Comparison of ENCODE assay signal across 8 cellular contexts in the genomic region with DNA sequence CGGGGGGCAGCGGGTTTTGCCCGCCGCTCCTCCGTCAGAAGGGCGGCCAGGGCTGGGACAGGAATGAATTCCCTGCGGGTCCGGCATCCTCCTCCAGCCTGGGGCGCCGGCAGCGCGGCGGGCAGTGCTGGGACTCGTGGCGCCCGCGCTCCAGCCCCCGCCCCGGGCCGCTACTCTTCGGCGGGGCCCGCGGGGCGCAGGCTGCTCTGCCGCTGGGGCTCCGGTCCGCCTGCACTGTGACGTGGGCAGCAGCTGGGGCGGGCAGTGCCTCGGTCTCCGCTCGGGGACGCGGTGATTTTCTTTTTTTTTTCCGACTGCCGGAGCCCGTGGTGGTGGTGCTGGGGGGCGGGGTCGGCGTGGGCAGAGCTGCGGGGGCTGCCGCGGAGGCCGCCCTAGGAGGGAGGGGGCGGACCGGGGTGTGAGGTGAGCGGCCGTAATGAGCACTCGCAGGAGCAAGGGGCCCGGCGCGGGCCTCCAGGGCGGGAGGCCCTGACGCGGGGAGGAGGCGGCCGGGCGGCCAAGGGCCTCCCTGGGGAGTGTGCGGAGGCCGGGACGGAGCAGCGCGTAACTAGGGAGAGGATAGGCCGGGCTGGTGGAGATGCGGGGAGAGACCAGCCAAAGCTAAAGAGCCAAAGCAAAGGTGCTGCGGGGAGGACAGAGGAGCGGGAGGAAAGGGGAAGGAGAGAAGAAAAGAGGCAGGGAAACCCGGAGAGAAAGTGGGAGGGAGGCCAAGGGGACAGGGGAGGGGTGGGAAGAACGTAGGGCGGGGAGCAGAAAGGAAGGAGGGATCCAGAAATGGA.
DNase-seq lines count a peak whose midpoint lies in the region; FAIRE-seq and TF ChIP-seq lines count a peak whose summit lies in the region.

No MANE protein-coding gene starts in this region.

- peak overlapping the region; percentile 78 for H3K4me2 ChIP-seq in skeletal muscle satellite cell (ENCODE audit: low read length)

- DNase-seq in GM12891 (ENCODE audit: insufficient read length, low spot score) (peak; percentile 27), NCI-H146 treated with DMSO at 0.1 percent for 48 hours (lab: John Stamatoyannopoulos, UW; ENCODE audit: unreplicated experiment) (peak; percentile 69), iPS-NIHi7 (ENCODE audit: extremely low spot score) (peak; percentile 63), SIG-M5 treated with dmso at 0.1 percent for 504 hours (lab: John Stamatoyannopoulos, UW; ENCODE audit: unreplicated experiment) (no peak), GM19240 (ENCODE audit: insufficient read length, low spot score) (no peak)
- peak; percentile 16 for DNase-seq in central memory CD4-positive, alpha-beta T cell

- H3K4me1 ChIP-seq in skeletal muscle satellite cell (ENCODE audit: control insufficient read depth, insufficient read depth, low read length) = peaks cover 15% of the 10 kb centered on the region

- TF ChIP-seq POLR2A in GM12891 (IDR thresholded peaks at IDR 0.05; ENCODE audit: low read depth, low read length) = no peak

- no peak for TF ChIP-seq CTCF in WI38 (IDR thresholded peaks at IDR 0.05; ENCODE audit: low read depth, low read length)

- no peaks in the 10 kb centered on the region for H3K36me3 ChIP-seq in skeletal muscle satellite cell (ENCODE audit: insufficient read depth, low read length)

- peak overlapping the region; percentile 84 for H3K9ac ChIP-seq in skeletal muscle satellite cell (ENCODE audit: low read depth, low read length)

- H3K27me3 ChIP-seq in skeletal muscle satellite cell (ENCODE audit: control insufficient read depth, insufficient read depth, low read length) = no peaks in the 10 kb centered on the region

- no peak for FAIRE-seq in GM12891 (lab: Jason Lieb, UNC)

- H3K9me3 ChIP-seq in skeletal muscle satellite cell (replicated peaks; ENCODE audit: low read length) = no peaks in the 10 kb centered on the region

- H3K4me3 ChIP-seq in WI38 (ENCODE audit: low read depth, low read length) (peak overlapping the region; percentile 68), skeletal muscle satellite cell (ENCODE audit: low read length) (peak overlapping the region; percentile 81)

TF ChIP-seq in GM12891, 5 proteins besides CTCF, POLR2A, EP300 and RAD21:
- TF ChIP-seq POLR2AphosphoS5 (IDR thresholded peaks at IDR 0.05; ENCODE audit: low read depth, low read length) = no peak

Comparison
In these comparisons a context has a peak if more than half of its experiments do, and no peak if none do; other contexts are left out.
1. DNase-seq: peak in GM12891 (single experiment), NCI-H146 treated with DMSO at 0.1 percent for 48 hours (single experiment), central memory CD4-positive, alpha-beta T cell (single experiment) and iPS-NIHi7 (single experiment); none in SIG-M5 treated with dmso at 0.1 percent for 504 hours (single experiment) and GM19240 (single experiment).